12 cellular contexts compared by ENCODE assay signal in genomic region chr9:137613259-137613658, GRCh38. TPM values are rescaled to one million over a fixed set of nuclear protein-coding genes. Genes with fewer than 3 reads are reported as not detected.
A peak's percentile ranks its signal among the peaks of the same experiment; 100 is the strongest.
DNase-seq lines count a peak whose midpoint lies in the region; ATAC-seq and TF ChIP-seq lines count a peak whose summit lies in the region.
"Had no signal": no experiment of that assay in that cellular context is flagged by ENCODE, and none has a peak within 500 bp of the region (broad histone marks: within the 10 kb centered on the region; RNA-seq: fewer than 3 reads in every experiment).

No MANE protein-coding gene starts in this region.

- H3K27me3 ChIP-seq in mammary epithelial cell (ENCODE audit: insufficient read depth, low read length) (no peaks in the 10 kb centered on the region), mucosa of rectum (ENCODE audit: control insufficient read depth in 2 of 2, insufficient read depth in 2 of 2, low read length in 2 of 2) (no peaks in the 10 kb centered on the region), upper lobe of left lung (no peaks in the 10 kb centered on the region), ovary (no peaks in the 10 kb centered on the region)

- no peaks in the 10 kb centered on the region for H4K20me1 ChIP-seq in mammary epithelial cell (ENCODE audit: insufficient read depth, low read length)

- in situ Hi-C loops in mammary epithelial cell (cut with MboI; ENCODE audit: low sequenced_read_pairs in 2 of 2), result no loop called here

- TF ChIP-seq POLR2A in upper lobe of left lung (IDR thresholded peaks at IDR 0.05) (no peak), ovary (IDR thresholded peaks at IDR 0.05) (no peak)

- WGBS in mammary epithelial cell (ENCODE audit: low coverage, missing lambda C conversion rate), result 86% methylated on average over 5 of the region's 5 CpGs
- 73 to 80% methylated on average over 5 of the region's 5 CpGs for WGBS in upper lobe of left lung, 2 donors
- 78 to 83% (median 79%) methylated on average over 5 of the region's 5 CpGs for WGBS in ovary, 3 donors

- TF ChIP-seq EP300 in upper lobe of left lung (IDR thresholded peaks at IDR 0.05), result no peak
- TF ChIP-seq EP300 in ovary (IDR thresholded peaks at IDR 0.05), result no peak

- peak overlapping the region; percentile 93 for H3K4me2 ChIP-seq in mammary epithelial cell (ENCODE audit: insufficient read depth, low read depth, low read length)

- H3K4me3 ChIP-seq in mammary epithelial cell (replicated peaks in 1 of 3; ENCODE audit: insufficient read depth in 1 of 3, low read depth in 2 of 3, low read length in 3 of 3) (peak overlapping the region in 2 of 3 experiments; percentile 8 to 26), mucosa of rectum (ENCODE audit: low read length in 2 of 2) (no peak overlapping the region), upper lobe of left lung (no peak overlapping the region), ovary (no peak overlapping the region)
- H3K4me3 ChIP-seq: mucosa of descending colon had no signal

- H3K9ac ChIP-seq in mammary epithelial cell (ENCODE audit: insufficient read depth, low read length) (peak overlapping the region; percentile 55), mucosa of rectum (ENCODE audit: low read depth in 1 of 2, low read length in 2 of 2) (peak overlapping the region; percentile 74 to 83)

- peaks cover 2% of the 10 kb centered on the region for H3K36me3 ChIP-seq in mammary epithelial cell (ENCODE audit: insufficient read depth, low read length)
- H3K36me3 ChIP-seq in mucosa of rectum (ENCODE audit: control insufficient read depth in 2 of 2, insufficient read depth in 2 of 2, low read length in 2 of 2), result peaks cover 21% of the 10 kb centered on the region in 2 donors
- peaks cover 12 to 32% (median 26%) of the 10 kb centered on the region in 4 donors for H3K36me3 ChIP-seq in upper lobe of left lung
- no peaks in the 10 kb centered on the region for H3K36me3 ChIP-seq in ovary

- intact Hi-C loops in Right ventricle myocardium inferior (cut with DNase I) (no loop called here), cardiac septum (cut with DNase I) (no loop called here), mammary epithelial cell (cut with micrococcal nuclease) (loop anchor here (2.0 kb wide), 1 partner anchor 22 kb away; the partner anchor contains the start of gene ZMYND19), ovary (cut with DNase I) (no loop called here)

- DNase-seq in Right ventricle myocardium inferior (ENCODE audit: missing footprints) (peak; percentile 51), cardiac septum (ENCODE audit: low spot score) (no peak), mammary epithelial cell (no peak), upper lobe of left lung (peak in 1 of 2 donors; percentile 38), NCI-H1092 treated with DMSO at 0.1 percent for 48 hours (lab: John Stamatoyannopoulos, UW) (no peak), SHP77 (lab: John Stamatoyannopoulos, UW) (no peak), ovary (no peak)
- DNase-seq: activated naive CD8-positive, alpha-beta T cell treated with anti-CD3 and anti-CD28 coated beads for 36 hours; NCI-H526 treated with DMSO at 0.1 percent for 48 hours; SHP77 treated with DMSO at 0.1 percent for 48 hours had no signal

- dilution Hi-C loops in mammary epithelial cell (cut with HindIII; ENCODE audit: low sequenced_read_pairs), result no loop called here

- no peak overlapping the region for H2AFZ ChIP-seq in mammary epithelial cell (ENCODE audit: low read depth, low read length)

- peaks cover 85% of the 10 kb centered on the region for H3K79me2 ChIP-seq in mammary epithelial cell (ENCODE audit: insufficient read depth, low read length)

- no peaks in the 10 kb centered on the region for H3K9me3 ChIP-seq in mammary epithelial cell (replicated peaks; ENCODE audit: insufficient read depth, low read length)
- H3K9me3 ChIP-seq in mucosa of rectum (ENCODE audit: control insufficient read depth in 2 of 2, low read length in 2 of 2), result no peaks in the 10 kb centered on the region
- no peaks in the 10 kb centered on the region for H3K9me3 ChIP-seq in upper lobe of left lung
- H3K9me3 ChIP-seq in ovary, result no peaks in the 10 kb centered on the region
- H3K9me3 ChIP-seq: mucosa of descending colon had no signal

- TF ChIP-seq CTCF in mammary epithelial cell (conservative IDR thresholded peaks at IDR 0.05 in 1 of 2, IDR thresholded peaks at IDR 0.05 in 1 of 2; ENCODE audit: extremely low read depth in 1 of 2, insufficient read depth in 1 of 2, low read depth in 1 of 2, low read length in 2 of 2) (no peak), upper lobe of left lung (IDR thresholded peaks at IDR 0.05) (no peak), ovary (IDR thresholded peaks at IDR 0.05) (no peak)

- CTCF ChIA-PET in mammary epithelial cell (lab: Charles Lee; ENCODE audit: low non-redundant PET), result no interaction called here

- H3K4me1 ChIP-seq in mammary epithelial cell (ENCODE audit: insufficient read depth, low read length) (peaks cover 51% of the 10 kb centered on the region), mucosa of rectum (ENCODE audit: control insufficient read depth in 2 of 2, insufficient read depth in 2 of 2, low read length in 2 of 2) (peaks cover 38 to 39% of the 10 kb centered on the region in 2 donors), upper lobe of left lung (peaks cover 42 to 80% (median 55%) of the 10 kb centered on the region in 4 donors), ovary (ENCODE audit: insufficient read depth) (peaks cover 12% of the 10 kb centered on the region)

- peak overlapping the region; percentile 76 for H3K27ac ChIP-seq in mammary epithelial cell (ENCODE audit: insufficient read depth, low read depth, low read length)
- peak overlapping the region; percentile 97 to 98 for H3K27ac ChIP-seq in mucosa of rectum (ENCODE audit: low read depth in 2 of 2, low read length in 2 of 2)
- peak overlapping the region; percentile 87 to 94 (median 90) for H3K27ac ChIP-seq in upper lobe of left lung
- no peak overlapping the region for H3K27ac ChIP-seq in ovary

- ATAC-seq in Right ventricle myocardium inferior (no peak), upper lobe of left lung (ENCODE audit: low FRiP score in 2 of 2) (no peak)

- BruUV-seq in mammary epithelial cell (replicated peaks; lab: Mats Ljungman, UMichigan), result no TSS peak

RNA-seq across cellular contexts. Expression of gene EHMT1, which starts 5.5 kb away (rescaled TPM):
- total RNA-seq in Right ventricle myocardium inferior (30.5 TPM), cardiac septum (39.8 TPM), mammary epithelial cell (10 to 100 TPM; 55.0 to 83.4 TPM), upper lobe of left lung (100 to 1,000 TPM in 2 of 6 donors, 10 to 100 TPM in 4; 68.0 to 183 (median 83.6) TPM), ovary (10 to 100 TPM; 44.9 to 98.5 (median 78.6) TPM)
- polyA plus RNA-seq in mammary epithelial cell (30.8 TPM), ovary (10 to 100 TPM; 40.8 to 44.7 TPM)
- polyA minus RNA-seq in mammary epithelial cell, result 57.6 TPM

RNA-seq across cellular contexts. Expression of gene ARRDC1, which starts 7.8 kb away (rescaled TPM):
- total RNA-seq in Right ventricle myocardium inferior (17.5 TPM), cardiac septum (21.1 TPM), mammary epithelial cell (100 to 1,000 TPM in 1 of 2 donors, 10 to 100 TPM in 1; 35.0 to 153 TPM), upper lobe of left lung (100 to 1,000 TPM in 3 of 6 donors, 10 to 100 TPM in 3; 74.9 to 202 (median 99.6) TPM), ovary (10 to 100 TPM; 11.1 to 46.2 (median 13.8) TPM)
- polyA plus RNA-seq in mammary epithelial cell (146 TPM), ovary (10 to 100 TPM in 1 of 2 donors, 1 to 10 TPM in 1; 5.2 to 20.6 TPM)
- polyA minus RNA-seq in mammary epithelial cell, result 137 TPM

RNA-seq across cellular contexts. Expression of gene ZMYND19, which starts 22.9 kb away (rescaled TPM):
- total RNA-seq in Right ventricle myocardium inferior, result 10.8 TPM
- 11.2 TPM for total RNA-seq in cardiac septum
- 10 to 100 TPM; 10.2 to 48.0 TPM for total RNA-seq in mammary epithelial cell
- polyA plus RNA-seq in mammary epithelial cell, result 41.5 TPM
- polyA minus RNA-seq in mammary epithelial cell, result 30.2 TPM
- 10 to 100 TPM; 10.2 to 28.3 (median 20.9) TPM for total RNA-seq in upper lobe of left lung
- 10 to 100 TPM; 10.3 to 22.9 (median 16.5) TPM for total RNA-seq in ovary
- polyA plus RNA-seq in ovary, result 10 to 100 TPM in 1 of 2 donors, 1 to 10 TPM in 1; 5.1 to 13.6 TPM

RNA-seq across cellular contexts. Expression of gene DPH7, which starts 34.5 kb away (rescaled TPM):
- total RNA-seq in Right ventricle myocardium inferior (17.2 TPM), cardiac septum (21.2 TPM), mammary epithelial cell (10 to 100 TPM; 25.0 to 41.4 TPM), upper lobe of left lung (100 to 1,000 TPM in 1 of 6 donors, 10 to 100 TPM in 5; 25.5 to 115 (median 42.4) TPM), ovary (10 to 100 TPM; 29.7 to 37.7 (median 33.0) TPM)
- polyA plus RNA-seq in mammary epithelial cell (26.8 TPM), ovary (10 to 100 TPM; 15.4 to 38.2 TPM)
- polyA minus RNA-seq in mammary epithelial cell, result 31.9 TPM

Comparison
In these comparisons a context has a peak if more than half of its experiments do, and no peak if none do; other contexts are left out.
1. H3K27ac ChIP-seq: peak in mammary epithelial cell (single experiment), mucosa of rectum (2 of 2) and upper lobe of left lung (4 of 4); none in ovary (0 of 2).
2. H3K4me3 ChIP-seq: peak in mammary epithelial cell (2 of 3); none in mucosa of rectum (0 of 2), upper lobe of left lung (0 of 4) and ovary (single experiment).